In the genomic region with DNA sequence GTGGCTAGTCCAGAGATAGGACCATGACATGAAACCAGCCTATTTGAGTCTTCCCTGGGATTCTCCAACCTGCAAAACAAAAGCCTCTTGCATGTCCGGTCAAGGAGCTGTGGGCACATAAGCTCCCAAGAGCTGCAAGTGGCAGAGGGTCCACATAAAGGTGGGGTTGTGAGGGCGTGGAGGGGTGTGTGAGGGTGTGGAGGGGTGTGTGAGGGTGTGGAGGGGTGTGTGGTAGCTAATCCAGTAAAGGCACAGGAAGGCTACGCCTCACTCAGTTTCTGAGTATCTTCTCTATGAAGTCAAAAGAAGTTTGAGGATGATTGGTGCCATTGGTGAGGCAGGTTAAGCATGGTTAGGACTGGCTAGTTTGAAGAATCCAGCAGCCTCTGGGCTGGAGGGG, we compare ENCODE assay signal across 10 cellular contexts.
"Had no signal": no experiment of that assay in that cellular context is flagged by ENCODE, and none has a peak within 500 bp of the region (broad histone marks: within the 10 kb centered on the region; RNA-seq: fewer than 3 reads in every experiment).

No MANE protein-coding gene starts in this region.

- H3K4me1 ChIP-seq: HAP-1 had no signal

- H3K36me3 ChIP-seq: HAP-1 had no signal

- H3K4me2 ChIP-seq: GM23338 had no signal

- H3K27ac ChIP-seq: GM23248 had no signal

- FAIRE-seq: H54 had no signal

- H2AFZ ChIP-seq: GM23248, GM23338 had no signal

- DNase-seq: GM23248, GOT3, H7, H9, HCEC 1CT, HFFc6 had no signal

- H3K9me3 ChIP-seq: HAP-1 had no signal

- H3K9me3 Mint-ChIP-seq: GM23338, H9, HFFc6 had no signal

- ATAC-seq: GM23338, HCT116 had no signal

- H3K9ac ChIP-seq: GM23248 had no signal

- H3K4me3 Mint-ChIP-seq: GM23338, H9, HFFc6 had no signal

- H3K27ac Mint-ChIP-seq: GM23338, H9, HFFc6 had no signal

- H3K4me3 ChIP-seq: GM23248, GM23338, HAP-1 had no signal
